8 cellular contexts compared by ENCODE assay signal in genomic region chr3:18443670-18444596, GRCh38. TPM values are rescaled to one million over a fixed set of nuclear protein-coding genes. Genes with fewer than 3 reads are reported as not detected.
DNase-seq lines count a peak whose midpoint lies in the region; ATAC-seq and TF ChIP-seq lines count a peak whose summit lies in the region.

No MANE protein-coding gene starts in this region.

- CTCF ChIA-PET in mammary epithelial cell (lab: Charles Lee; ENCODE audit: low non-redundant PET) = no interaction called here

- H4K20me1 ChIP-seq in mammary epithelial cell (ENCODE audit: insufficient read depth, low read length) = no peaks in the 10 kb centered on the region

- peak in 1 of 2 experiments; percentile 17 for DNase-seq in SJCRH30
- no peak for DNase-seq in mammary epithelial cell
- peak; percentile 34 to 48 for DNase-seq in left colon
- DNase-seq in stimulated activated CD4-positive, alpha-beta T cell treated with anti-CD3 and anti-CD28 coated beads, Interleukin-4, amount 100 ng/mL, for 1 hour = peak; percentile 25
- DNase-seq in NCI-H1694 (lab: John Stamatoyannopoulos, UW) = no peak

- H3K27ac ChIP-seq in SJCRH30 (0 out of 2 replicates have a peak overlapping the region, but pooled peaks have one; percentile 28), mammary epithelial cell (ENCODE audit: insufficient read depth, low read depth, low read length) (no peak overlapping the region)

- H3K9me3 ChIP-seq in SJCRH30 (replicated peaks) (no peaks in the 10 kb centered on the region), mammary epithelial cell (replicated peaks; ENCODE audit: insufficient read depth, low read length) (no peaks in the 10 kb centered on the region)

- H3K36me3 ChIP-seq in SJCRH30 (no peaks in the 10 kb centered on the region), mammary epithelial cell (ENCODE audit: insufficient read depth, low read length) (no peaks in the 10 kb centered on the region)

- peak overlapping the region; percentile 82 for H2AFZ ChIP-seq in mammary epithelial cell (ENCODE audit: low read depth, low read length)

- in situ Hi-C loops in mammary epithelial cell (cut with MboI; ENCODE audit: low sequenced_read_pairs in 2 of 2) = no loop called here

- BruUV-seq in mammary epithelial cell (replicated peaks; lab: Mats Ljungman, UMichigan) = no TSS peak

- 5% methylated on average over 34 of the region's 56 CpGs for whole genome bisulfite sequencing in mammary epithelial cell (ENCODE audit: low coverage, missing lambda C conversion rate)

- intact Hi-C loops in mammary epithelial cell (cut with micrococcal nuclease) (loop anchor here (2.0 kb wide), 1 partner anchor 17 kb away; no protein-coding TSS in a partner anchor), left colon (cut with DNase I, micrococcal nuclease) (no loop called here)

- no peak overlapping the region for H3K9ac ChIP-seq in mammary epithelial cell (ENCODE audit: insufficient read depth, low read length)

- peak overlapping the region; percentile 74 for H3K4me2 ChIP-seq in mammary epithelial cell (ENCODE audit: insufficient read depth, low read depth, low read length)

- H3K4me3 ChIP-seq in GM08714 (ENCODE audit: low read length) = peak overlapping the region; percentile 0
- peak overlapping the region; percentile 77 for H3K4me3 ChIP-seq in SJCRH30
- peak overlapping the region; percentile 17 to 44 (median 40) for H3K4me3 ChIP-seq in mammary epithelial cell (replicated peaks in 1 of 3; ENCODE audit: insufficient read depth in 1 of 3, low read depth in 2 of 3, low read length in 3 of 3)

- dilution Hi-C loops in mammary epithelial cell (cut with HindIII; ENCODE audit: low sequenced_read_pairs) = no loop called here

- H3K4me1 ChIP-seq in SJCRH30 (peaks cover 11% of the 10 kb centered on the region; the same call in 1 of the 2 replicates), mammary epithelial cell (ENCODE audit: insufficient read depth, low read length) (peaks cover 10% of the 10 kb centered on the region)

- no peaks in the 10 kb centered on the region for H3K79me2 ChIP-seq in mammary epithelial cell (ENCODE audit: insufficient read depth, low read length)

- ATAC-seq in left colon (peak; percentile 33), HG02678 (IDR thresholded peaks at IDR 0.05; ENCODE audit: unreplicated experiment) (no peak), GM21529 (IDR thresholded peaks at IDR 0.05; ENCODE audit: unreplicated experiment) (no peak)

- H3K27me3 ChIP-seq in SJCRH30 (no peaks in the 10 kb centered on the region), mammary epithelial cell (ENCODE audit: insufficient read depth, low read length) (peaks cover 42% of the 10 kb centered on the region)

- TF ChIP-seq CTCF in mammary epithelial cell (conservative IDR thresholded peaks at IDR 0.05 in 1 of 2, IDR thresholded peaks at IDR 0.05 in 1 of 2; ENCODE audit: extremely low read depth in 1 of 2, insufficient read depth in 1 of 2, low read depth in 1 of 2, low read length in 2 of 2) = no peak

RNA-seq across cellular contexts. Expression of gene SATB1, which starts 18.8 kb away (rescaled TPM):
- total RNA-seq in SJCRH30 (2014; rRNA removed; shearing (Covaris generic)) = 11.5 and 17.1 TPM in 2 replicates
- total RNA-seq in mammary epithelial cell (10 to 100 TPM in 1 of 2 donors, 1 to 10 TPM in 1; 4.4 to 10.0 TPM), left colon (10 to 100 TPM; 27.2 to 38.3 TPM)
- polyA plus RNA-seq in mammary epithelial cell = 2.0 TPM
- polyA minus RNA-seq in mammary epithelial cell = 0.05 TPM

Comparison
In these comparisons a context has a peak if more than half of its experiments do, and no peak if none do; other contexts are left out.
1. H3K4me3 ChIP-seq: peak in every context shown above with its lines; median percentile 77 in SJCRH30; 40 in mammary epithelial cell; 0 in GM08714.
2. DNase-seq: peak in left colon (2 of 2) and stimulated activated CD4-positive, alpha-beta T cell treated with anti-CD3 and anti-CD28 coated beads, Interleukin-4, amount 100 ng/mL, for 1 hour (single experiment); none in mammary epithelial cell (single experiment) and NCI-H1694 (single experiment).